1 cellular context compared by ENCODE assay signal in the genomic region with DNA sequence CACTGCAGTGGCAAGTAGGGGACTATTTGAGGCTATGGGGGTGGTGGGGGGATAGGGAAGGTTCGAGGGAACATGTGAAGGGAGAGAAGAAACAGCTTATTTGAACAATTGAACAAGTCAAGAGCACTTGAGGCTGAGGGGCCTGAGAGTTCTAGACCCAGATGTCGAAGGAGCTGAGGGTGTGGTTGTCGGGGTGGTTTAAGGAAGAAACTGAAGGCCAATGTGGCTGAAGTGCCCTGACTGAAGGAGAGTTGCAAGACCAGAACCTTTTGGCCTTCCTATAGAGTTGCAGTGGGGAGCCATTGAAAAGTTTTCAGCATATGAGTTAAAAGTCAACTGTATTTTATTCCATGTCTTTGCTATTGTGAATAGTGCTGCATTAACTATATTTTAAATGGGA.
TF ChIP-seq lines count a peak whose summit lies in the region.

No MANE protein-coding gene starts in this region.

TF ChIP-seq in GM23338, 12 proteins besides CTCF, POLR2A, EP300 and RAD21 (continued from another document):
- TF ChIP-seq, protein P1, sequence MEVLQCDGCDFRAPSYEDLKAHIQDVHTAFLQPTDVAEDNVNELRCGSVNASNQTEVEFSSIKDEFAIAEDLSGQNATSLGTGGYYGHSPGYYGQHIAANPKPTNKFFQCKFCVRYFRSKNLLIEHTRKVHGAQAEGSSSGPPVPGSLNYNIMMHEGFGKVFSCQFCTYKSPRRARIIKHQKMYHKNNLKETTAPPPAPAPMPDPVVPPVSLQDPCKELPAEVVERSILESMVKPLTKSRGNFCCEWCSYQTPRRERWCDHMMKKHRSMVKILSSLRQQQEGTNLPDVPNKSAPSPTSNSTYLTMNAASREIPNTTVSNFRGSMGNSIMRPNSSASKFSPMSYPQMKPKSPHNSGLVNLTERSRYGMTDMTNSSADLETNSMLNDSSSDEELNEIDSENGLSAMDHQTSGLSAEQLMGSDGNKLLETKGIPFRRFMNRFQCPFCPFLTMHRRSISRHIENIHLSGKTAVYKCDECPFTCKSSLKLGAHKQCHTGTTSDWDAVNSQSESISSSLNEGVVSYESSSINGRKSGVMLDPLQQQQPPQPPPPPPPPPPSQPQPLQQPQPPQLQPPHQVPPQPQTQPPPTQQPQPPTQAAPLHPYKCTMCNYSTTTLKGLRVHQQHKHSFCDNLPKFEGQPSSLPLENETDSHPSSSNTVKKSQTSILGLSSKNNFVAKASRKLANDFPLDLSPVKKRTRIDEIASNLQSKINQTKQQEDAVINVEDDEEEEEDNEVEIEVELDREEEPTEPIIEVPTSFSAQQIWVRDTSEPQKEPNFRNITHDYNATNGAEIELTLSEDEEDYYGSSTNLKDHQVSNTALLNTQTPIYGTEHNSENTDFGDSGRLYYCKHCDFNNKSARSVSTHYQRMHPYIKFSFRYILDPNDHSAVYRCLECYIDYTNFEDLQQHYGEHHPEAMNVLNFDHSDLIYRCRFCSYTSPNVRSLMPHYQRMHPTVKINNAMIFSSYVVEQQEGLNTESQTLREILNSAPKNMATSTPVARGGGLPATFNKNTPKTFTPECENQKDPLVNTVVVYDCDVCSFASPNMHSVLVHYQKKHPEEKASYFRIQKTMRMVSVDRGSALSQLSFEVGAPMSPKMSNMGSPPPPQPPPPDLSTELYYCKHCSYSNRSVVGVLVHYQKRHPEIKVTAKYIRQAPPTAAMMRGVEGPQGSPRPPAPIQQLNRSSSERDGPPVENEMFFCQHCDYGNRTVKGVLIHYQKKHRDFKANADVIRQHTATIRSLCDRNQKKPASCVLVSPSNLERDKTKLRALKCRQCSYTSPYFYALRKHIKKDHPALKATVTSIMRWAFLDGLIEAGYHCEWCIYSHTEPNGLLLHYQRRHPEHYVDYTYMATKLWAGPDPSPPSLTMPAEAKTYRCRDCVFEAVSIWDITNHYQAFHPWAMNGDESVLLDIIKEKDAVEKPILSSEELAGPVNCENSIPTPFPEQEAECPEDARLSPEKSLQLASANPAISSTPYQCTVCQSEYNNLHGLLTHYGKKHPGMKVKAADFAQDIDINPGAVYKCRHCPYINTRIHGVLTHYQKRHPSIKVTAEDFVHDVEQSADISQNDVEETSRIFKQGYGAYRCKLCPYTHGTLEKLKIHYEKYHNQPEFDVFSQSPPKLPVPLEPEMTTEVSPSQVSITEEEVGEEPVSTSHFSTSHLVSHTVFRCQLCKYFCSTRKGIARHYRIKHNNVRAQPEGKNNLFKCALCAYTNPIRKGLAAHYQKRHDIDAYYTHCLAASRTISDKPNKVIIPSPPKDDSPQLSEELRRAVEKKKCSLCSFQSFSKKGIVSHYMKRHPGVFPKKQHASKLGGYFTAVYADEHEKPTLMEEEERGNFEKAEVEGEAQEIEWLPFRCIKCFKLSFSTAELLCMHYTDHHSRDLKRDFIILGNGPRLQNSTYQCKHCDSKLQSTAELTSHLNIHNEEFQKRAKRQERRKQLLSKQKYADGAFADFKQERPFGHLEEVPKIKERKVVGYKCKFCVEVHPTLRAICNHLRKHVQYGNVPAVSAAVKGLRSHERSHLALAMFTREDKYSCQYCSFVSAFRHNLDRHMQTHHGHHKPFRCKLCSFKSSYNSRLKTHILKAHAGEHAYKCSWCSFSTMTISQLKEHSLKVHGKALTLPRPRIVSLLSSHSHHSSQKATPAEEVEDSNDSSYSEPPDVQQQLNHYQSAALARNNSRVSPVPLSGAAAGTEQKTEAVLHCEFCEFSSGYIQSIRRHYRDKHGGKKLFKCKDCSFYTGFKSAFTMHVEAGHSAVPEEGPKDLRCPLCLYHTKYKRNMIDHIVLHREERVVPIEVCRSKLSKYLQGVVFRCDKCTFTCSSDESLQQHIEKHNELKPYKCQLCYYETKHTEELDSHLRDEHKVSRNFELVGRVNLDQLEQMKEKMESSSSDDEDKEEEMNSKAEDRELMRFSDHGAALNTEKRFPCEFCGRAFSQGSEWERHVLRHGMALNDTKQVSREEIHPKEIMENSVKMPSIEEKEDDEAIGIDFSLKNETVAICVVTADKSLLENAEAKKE (CRISPR knock-in tag; IDR thresholded peaks at IDR 0.05), result no peak
- TF ChIP-seq CREB1 (CRISPR knock-in tag; IDR thresholded peaks at IDR 0.05; ENCODE audit: low read depth), result no peak
- TF ChIP-seq ETS1 (IDR thresholded peaks at IDR 0.05), result no peak
- TF ChIP-seq ZNF331 (CRISPR knock-in tag; IDR thresholded peaks at IDR 0.05; ENCODE audit: low read depth), result no peak
- no peak for TF ChIP-seq ZNF114 (CRISPR knock-in tag; IDR thresholded peaks at IDR 0.05)
- no peak for TF ChIP-seq POLR2AphosphoS5 (IDR thresholded peaks at IDR 0.05; ENCODE audit: low read depth)
- no peak for TF ChIP-seq STAT1 (IDR thresholded peaks at IDR 0.05; ENCODE audit: unreplicated experiment)
- no peak for TF ChIP-seq EZH2 (IDR thresholded peaks at IDR 0.05; ENCODE audit: low read depth, unreplicated experiment)
